In genomic region chr14:105317546-105317945, GRCh38 we compare ENCODE assay signal across 8 cellular contexts. TPM values are rescaled to one million over a fixed set of nuclear protein-coding genes. Genes with fewer than 3 reads are reported as not detected.
DNase-seq lines count a peak whose midpoint lies in the region; ATAC-seq and TF ChIP-seq lines count a peak whose summit lies in the region.

No MANE protein-coding gene starts in this region.

- DNase-seq in CD14-positive monocyte (ENCODE audit: low spot score) (peak; percentile 63), NOMO-1 (lab: John Stamatoyannopoulos, UW; ENCODE audit: unreplicated experiment in 2 of 2) (peak; percentile 36 to 43), fibroblast of peridontal ligament (ENCODE audit: extremely low read depth) (peak; percentile 55), psoas muscle (peak; percentile 49 to 76), testis (no peak)

- WGBS in psoas muscle, 3 donors: 38 to 65% (median 44%) methylated on average over 11 of the region's 11 CpGs
- 30 to 41% methylated on average over 9 to 11 of the region's 11 CpGs for WGBS in testis, 2 donors

- H3K27me3 ChIP-seq in psoas muscle (ENCODE audit: insufficient read depth in 3 of 3, low read length in 2 of 3) (no peaks in the 10 kb centered on the region), testis (no peaks in the 10 kb centered on the region)

- H3K4me1 ChIP-seq in psoas muscle (peaks cover 24% of the 10 kb centered on the region), testis (peaks cover 33% of the 10 kb centered on the region)

- intact Hi-C loops in CD14-positive monocyte (cut with micrococcal nuclease) (no loop called here), psoas muscle (cut with DNase I) (loop anchor here (5.0 kb wide), 1 partner anchor 35 kb away; no protein-coding TSS in a partner anchor), testis (cut with DNase I; ENCODE audit: low total_unique reads) (no loop called here)

- H3K4me1 Mint-ChIP-seq in CD14-positive monocyte: peaks cover 36% of the 10 kb centered on the region
- H3K4me1 Mint-ChIP-seq in stimulated activated memory B cell treated with anti-CD40 and anti-IgM and Interleukin-4, amounts not matched to agents 10 μg/mL and 1 μg/mL and 100 μg/mL, for 72 hours: peaks cover 39% of the 10 kb centered on the region

- peak; percentile 18 for TF ChIP-seq CTCF in CD14-positive monocyte (IDR thresholded peaks at IDR 0.05)
- no peak for TF ChIP-seq CTCF in psoas muscle (IDR thresholded peaks at IDR 0.05)
- peak in 1 of 3 experiments; percentile 9 for TF ChIP-seq CTCF in testis (IDR thresholded peaks at IDR 0.05)

- no peaks in the 10 kb centered on the region for H3K36me3 ChIP-seq in psoas muscle (ENCODE audit: insufficient read depth in 1 of 2, low read depth in 1 of 2)
- H3K36me3 ChIP-seq in testis (ENCODE audit: low read depth, missing control alignments): no peaks in the 10 kb centered on the region

- peak overlapping the region in 1 of 2 donors; percentile 60 for H3K4me3 Mint-ChIP-seq in CD14-positive monocyte
- H3K4me3 Mint-ChIP-seq in stimulated activated memory B cell treated with anti-CD40 and anti-IgM and Interleukin-4, amounts not matched to agents 10 μg/mL and 1 μg/mL and 100 μg/mL, for 72 hours: no peak overlapping the region

- H3K27me3 Mint-ChIP-seq in CD14-positive monocyte (ENCODE audit: low read depth in 3 of 3): peaks cover 2 to 11% (median 4%) of the 10 kb centered on the region in 3 donors
- no peaks in the 10 kb centered on the region for H3K27me3 Mint-ChIP-seq in stimulated activated memory B cell treated with anti-CD40 and anti-IgM and Interleukin-4, amounts not matched to agents 10 μg/mL and 1 μg/mL and 100 μg/mL, for 72 hours

- H3K36me3 Mint-ChIP-seq in CD14-positive monocyte: peaks cover 0 to 1% of the 10 kb centered on the region in 2 donors
- peaks cover 3% of the 10 kb centered on the region for H3K36me3 Mint-ChIP-seq in stimulated activated memory B cell treated with anti-CD40 and anti-IgM and Interleukin-4, amounts not matched to agents 10 μg/mL and 1 μg/mL and 100 μg/mL, for 72 hours

- H3K9me3 ChIP-seq in psoas muscle: no peaks in the 10 kb centered on the region
- no peaks in the 10 kb centered on the region for H3K9me3 ChIP-seq in testis

- H3K4me3 ChIP-seq in psoas muscle (no peak overlapping the region), testis (no peak overlapping the region)

- TF ChIP-seq POLR2A in testis (IDR thresholded peaks at IDR 0.05): no peak

- peak overlapping the region; percentile 53 for H3K27ac ChIP-seq in psoas muscle
- H3K27ac ChIP-seq in testis: peak overlapping the region in 1 of 2 donors; percentile 61

- H3K27ac Mint-ChIP-seq in CD14-positive monocyte: peak overlapping the region in 5 of 7 donors; percentile 21 to 51 (median 37)
- H3K27ac Mint-ChIP-seq in stimulated activated memory B cell treated with anti-CD40 and anti-IgM and Interleukin-4, amounts not matched to agents 10 μg/mL and 1 μg/mL and 100 μg/mL, for 72 hours: no peak overlapping the region

- ATAC-seq in psoas muscle (peak in 1 of 4 donors; percentile 27), HG03469 (IDR thresholded peaks at IDR 0.05; ENCODE audit: unreplicated experiment) (no peak), HG02840 (IDR thresholded peaks at IDR 0.05; ENCODE audit: low FRiP score, unreplicated experiment) (no peak)
- ATAC-seq in stimulated activated memory B cell treated with anti-CD40 and anti-IgM and Interleukin-4, amounts not matched to agents 10 μg/mL and 1 μg/mL and 100 μg/mL, for 72 hours: no peak

- H3K9me3 Mint-ChIP-seq in CD14-positive monocyte: peaks cover 0 to 2% (median 0%) of the 10 kb centered on the region in 7 donors
- no peaks in the 10 kb centered on the region for H3K9me3 Mint-ChIP-seq in stimulated activated memory B cell treated with anti-CD40 and anti-IgM and Interleukin-4, amounts not matched to agents 10 μg/mL and 1 μg/mL and 100 μg/mL, for 72 hours

RNA-seq across cellular contexts. Expression of gene PACS2, which starts 3.0 kb away (rescaled TPM):
- polyA plus RNA-seq in CD14-positive monocyte (1 to 10 TPM; 3.1 to 3.7 TPM), psoas muscle (10 to 100 TPM; 57.1 to 83.1 (median 65.1) TPM), testis (ENCODE audit: insufficient read depth, low read depth, low replicate concordance) (99.2 TPM)
- total RNA-seq in psoas muscle (10 to 100 TPM; 67.8 to 79.1 (median 75.3) TPM), testis (100 to 1,000 TPM; 167 to 174 TPM)

RNA-seq across cellular contexts. Expression of gene BRF1, which starts 16.7 kb away (rescaled TPM):
- polyA plus RNA-seq in CD14-positive monocyte (1 to 10 TPM; 2.3 to 2.5 TPM), psoas muscle (10 to 100 TPM; 12.9 to 15.3 (median 13.4) TPM), testis (ENCODE audit: insufficient read depth, low read depth, low replicate concordance) (30.3 TPM)
- total RNA-seq in psoas muscle (10 to 100 TPM; 17.1 to 26.2 (median 20.9) TPM), testis (100 to 1,000 TPM in 1 of 2 donors, 10 to 100 TPM in 1; 95.3 to 112 TPM)

Comparison
In these comparisons a context has a peak if more than half of its experiments do, and no peak if none do; other contexts are left out.
1. RNA of gene PACS2, which starts 3.0 kb away (polyA plus RNA-seq): 99.2 TPM in testis (single experiment) and 57.1 to 83.1 TPM in psoas muscle; 3.1 to 3.7 TPM in CD14-positive monocyte; every median in the first group is over 10 times any median in the second.
2. intact Hi-C loops: an anchor here in psoas muscle (5.0 kb wide); none called in CD14-positive monocyte and testis.